17 cellular contexts compared by ENCODE assay signal in the genomic region with DNA sequence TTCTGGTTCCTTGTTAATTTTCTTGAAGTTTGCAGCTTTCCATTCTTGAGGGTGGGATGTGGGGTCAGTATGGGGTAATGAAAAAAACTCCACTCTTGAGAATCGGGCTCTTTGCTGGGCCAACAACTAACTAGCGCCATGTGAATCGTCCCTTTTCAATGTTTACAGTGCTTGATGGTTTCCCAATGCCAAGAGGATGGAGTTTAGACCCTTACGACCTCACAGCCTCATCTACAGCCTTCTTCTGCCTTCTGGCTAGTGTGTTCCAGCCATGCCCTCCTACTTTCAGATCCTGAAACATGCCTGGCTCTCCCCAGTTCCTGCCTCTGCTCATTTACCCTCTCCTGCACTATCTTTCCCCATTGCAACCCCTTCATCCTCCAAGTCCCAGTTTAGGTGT.
"Had no signal": no experiment of that assay in that cellular context is flagged by ENCODE, and none has a peak within 500 bp of the region (broad histone marks: within the 10 kb centered on the region; RNA-seq: fewer than 3 reads in every experiment).

No MANE protein-coding gene starts in this region.

- H3K4me1 Mint-ChIP-seq: stimulated activated memory B cell treated with anti-CD40 and anti-IgM and Interleukin-4, amounts not matched to agents 10 μg/mL and 1 μg/mL and 100 μg/mL, for 72 hours; WTC11 had no signal

- ATAC-seq: left cardiac atrium; psoas muscle; stimulated activated memory B cell treated with anti-CD40 and anti-IgM and Interleukin-4, amounts not matched to agents 10 μg/mL and 1 μg/mL and 100 μg/mL, for 72 hours; WTC11 had no signal

- H3K4me3 Mint-ChIP-seq: activated CD4-positive, alpha-beta T cell treated with anti-CD3 and anti-CD28 coated beads, Interleukin-2, amount 10 ng/mL, durations not matched to agents 7 days and 5 days; activated naive CD4-positive, alpha-beta T cell treated with anti-CD3 and anti-CD28 coated beads for 36 hours; activated T-helper 17 cell treated with anti-CD3 and anti-CD28 coated beads, Interleukin-2, amount 50 U/mL, for 72 hours; immature natural killer cell; nephron; stimulated activated memory B cell treated with anti-CD40 and anti-IgM and Interleukin-4, amounts not matched to agents 10 μg/mL and 1 μg/mL and 100 μg/mL, for 72 hours; WTC11 had no signal

- H3K27me3 ChIP-seq: right lobe of liver, upper lobe of left lung had no signal

- H3K4me3 ChIP-seq: coronary artery, psoas muscle, right lobe of liver, upper lobe of left lung had no signal

- H3K36me3 ChIP-seq: right lobe of liver, upper lobe of left lung had no signal

- H3K27ac ChIP-seq: coronary artery, psoas muscle, right lobe of liver, upper lobe of left lung had no signal

- H3K36me3 Mint-ChIP-seq: stimulated activated memory B cell treated with anti-CD40 and anti-IgM and Interleukin-4, amounts not matched to agents 10 μg/mL and 1 μg/mL and 100 μg/mL, for 72 hours; WTC11 had no signal

- H3K27ac Mint-ChIP-seq: activated CD4-positive, alpha-beta T cell treated with anti-CD3 and anti-CD28 coated beads, Interleukin-2, amount 10 ng/mL, durations not matched to agents 7 days and 5 days; activated naive CD4-positive, alpha-beta T cell treated with anti-CD3 and anti-CD28 coated beads for 36 hours; activated T-helper 17 cell treated with anti-CD3 and anti-CD28 coated beads, Interleukin-2, amount 50 U/mL, for 72 hours; immature natural killer cell; stimulated activated memory B cell treated with anti-CD40 and anti-IgM and Interleukin-4, amounts not matched to agents 10 μg/mL and 1 μg/mL and 100 μg/mL, for 72 hours; WTC11 had no signal

- H3K27me3 Mint-ChIP-seq: activated T-helper 17 cell treated with anti-CD3 and anti-CD28 coated beads, Interleukin-2, amount 50 U/mL, for 72 hours had no signal

- H3K9me3 ChIP-seq: psoas muscle, right lobe of liver, upper lobe of left lung had no signal

- H3K4me1 ChIP-seq: psoas muscle, right lobe of liver had no signal

- DNase-seq: activated CD4-positive, alpha-beta T cell treated with anti-CD3 and anti-CD28 coated beads, Interleukin-2, amount 10 ng/mL, durations not matched to agents 7 days and 5 days; activated CD8-positive, alpha-beta memory T cell treated with anti-CD3 and anti-CD28 coated beads for 24 hours; activated naive CD4-positive, alpha-beta T cell treated with anti-CD3 and anti-CD28 coated beads for 36 hours; caudate nucleus; effector CD8-positive, alpha-beta T cell; immature natural killer cell; left cardiac atrium; occipital lobe; psoas muscle; right lobe of liver; substantia nigra; upper lobe of left lung had no signal
